8 cellular contexts compared by ENCODE assay signal in the genomic region with DNA sequence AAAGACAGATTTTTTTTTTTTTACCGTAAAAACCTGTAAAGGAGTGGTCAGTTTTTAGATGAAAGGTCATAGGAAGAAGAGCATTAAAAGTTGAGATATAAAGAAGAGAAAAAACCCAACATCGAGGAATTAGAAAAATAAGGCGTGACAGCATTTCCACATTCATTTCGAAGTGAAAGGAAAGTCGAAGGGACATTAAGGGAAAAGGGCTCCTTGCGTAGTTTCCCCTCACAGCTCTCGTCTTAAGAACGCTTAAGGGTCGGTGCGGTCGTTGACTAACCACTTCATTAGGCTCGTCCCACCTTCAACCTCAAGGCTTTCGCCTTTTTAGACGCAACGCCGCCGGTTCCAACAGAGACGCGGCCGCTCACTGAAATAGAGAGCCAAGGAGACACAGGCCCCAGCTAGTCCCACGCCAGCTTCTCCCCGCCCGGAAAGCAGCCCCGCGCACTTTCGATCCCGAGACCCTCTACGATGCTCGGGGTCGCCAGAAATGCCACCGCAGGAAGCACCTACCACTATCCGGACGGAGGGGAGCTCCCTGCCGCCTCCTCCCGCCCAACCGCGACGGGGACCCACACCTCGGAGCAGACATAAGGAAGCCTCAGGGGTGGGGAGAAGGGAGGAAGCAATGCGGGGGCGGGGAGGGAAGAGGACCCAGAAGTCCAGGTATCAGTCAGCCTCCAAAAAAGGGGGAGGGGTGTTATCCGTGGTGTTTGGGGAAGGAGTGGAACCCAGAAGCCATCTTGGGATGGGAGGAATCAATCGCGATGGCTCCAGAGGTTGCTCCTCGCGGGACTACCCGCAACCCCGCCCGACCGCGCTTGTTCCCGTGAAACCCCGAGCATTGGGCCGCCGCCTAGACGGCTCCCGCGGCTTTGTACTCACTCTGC. TPM values are rescaled to one million over a fixed set of nuclear protein-coding genes. Genes with fewer than 3 reads are reported as not detected.
DNase-seq lines count a peak whose midpoint lies in the region; ATAC-seq, FAIRE-seq and TF ChIP-seq lines count a peak whose summit lies in the region.

No MANE protein-coding gene starts in this region.

- H3K36me3 ChIP-seq in SJCRH30 (peaks cover 11% of the 10 kb centered on the region), tibial nerve (no peaks in the 10 kb centered on the region)

- peaks cover 20% of the 10 kb centered on the region for H3K36me3 Mint-ChIP-seq in activated naive CD8-positive, alpha-beta T cell treated with anti-CD3 and anti-CD28 coated beads for 36 hours
- H3K36me3 Mint-ChIP-seq in osteocyte (ENCODE audit: unreplicated experiment) = peaks cover 1% of the 10 kb centered on the region

- WGBS in tibial nerve, 2 donors = 0 to 1% methylated on average over 57 to 58 of the region's 58 CpGs

- intact Hi-C loops in Right ventricle myocardium inferior (cut with DNase I) = no loop called here

- FAIRE-seq in D721Med (lab: Jason Lieb, UNC) = no peak

- H3K27ac ChIP-seq in SJCRH30 (peak overlapping the region; percentile 93), tibial nerve (peak overlapping the region; percentile 92 to 100 (median 96))

- peak overlapping the region; percentile 100 for H3K27ac Mint-ChIP-seq in activated naive CD8-positive, alpha-beta T cell treated with anti-CD3 and anti-CD28 coated beads for 36 hours
- H3K27ac Mint-ChIP-seq in osteocyte (ENCODE audit: unreplicated experiment) = peak overlapping the region; percentile 100

- ATAC-seq in GM21390 (IDR thresholded peaks at IDR 0.05; ENCODE audit: unreplicated experiment) = peak; percentile 21
- ATAC-seq in Right ventricle myocardium inferior = peak; percentile 70

- TF ChIP-seq EP300 in tibial nerve (IDR thresholded peaks at IDR 0.05) = no peak

- TF ChIP-seq CTCF in D721Med (IDR thresholded peaks at IDR 0.05; ENCODE audit: insufficient read depth, missing control alignments) = no peak
- no peak for TF ChIP-seq CTCF in osteocyte (IDR thresholded peaks at IDR 0.05)
- TF ChIP-seq CTCF in tibial nerve (IDR thresholded peaks at IDR 0.05) = no peak

- H3K27me3 ChIP-seq in SJCRH30 (no peaks in the 10 kb centered on the region), tibial nerve (no peaks in the 10 kb centered on the region)

- peaks cover 42% of the 10 kb centered on the region for H3K4me1 Mint-ChIP-seq in activated naive CD8-positive, alpha-beta T cell treated with anti-CD3 and anti-CD28 coated beads for 36 hours
- peaks cover 46% of the 10 kb centered on the region for H3K4me1 Mint-ChIP-seq in osteocyte (ENCODE audit: unreplicated experiment)

- H3K9me3 ChIP-seq in SJCRH30 (replicated peaks) (no peaks in the 10 kb centered on the region), tibial nerve (no peaks in the 10 kb centered on the region)

- DNase-seq in D721Med (ENCODE audit: insufficient read length, low spot score) (peak; percentile 35), HUDEP-2 (lab: John Stamatoyannopoulos, UW; ENCODE audit: unreplicated experiment in 76 of 76) (peak in 42 of 76 experiments; percentile 8 to 80 (median 45)), SJCRH30 (peak; percentile 72 to 75), Right ventricle myocardium inferior (ENCODE audit: missing footprints) (peak; percentile 74), osteocyte (ENCODE audit: extremely low spot score, unreplicated experiment) (peak; percentile 88), tibial nerve (ENCODE audit: low spot score in 2 of 2) (peak; percentile 23 to 35)
- DNase-seq in activated naive CD8-positive, alpha-beta T cell treated with anti-CD3 and anti-CD28 coated beads for 36 hours = peak; percentile 67

- peak overlapping the region; percentile 98 for H3K4me3 Mint-ChIP-seq in activated naive CD8-positive, alpha-beta T cell treated with anti-CD3 and anti-CD28 coated beads for 36 hours
- H3K4me3 Mint-ChIP-seq in osteocyte (ENCODE audit: unreplicated experiment) = peak overlapping the region; percentile 98

- no peak for TF ChIP-seq POLR2A in tibial nerve (IDR thresholded peaks at IDR 0.05)

- no peaks in the 10 kb centered on the region for H3K27me3 Mint-ChIP-seq in activated naive CD8-positive, alpha-beta T cell treated with anti-CD3 and anti-CD28 coated beads for 36 hours
- H3K27me3 Mint-ChIP-seq in osteocyte (ENCODE audit: unreplicated experiment) = no peaks in the 10 kb centered on the region

- H3K4me1 ChIP-seq in SJCRH30 = no peaks in the 10 kb centered on the region
- peaks cover 0 to 48% (median 18%) of the 10 kb centered on the region in 4 donors for H3K4me1 ChIP-seq in tibial nerve

- no peaks in the 10 kb centered on the region for H3K9me3 Mint-ChIP-seq in activated naive CD8-positive, alpha-beta T cell treated with anti-CD3 and anti-CD28 coated beads for 36 hours
- no peaks in the 10 kb centered on the region for H3K9me3 Mint-ChIP-seq in osteocyte (ENCODE audit: unreplicated experiment)

- H3K4me3 ChIP-seq in SJCRH30 (peak overlapping the region; percentile 94), tibial nerve (peak overlapping the region; percentile 74 to 93 (median 90))

RNA-seq across cellular contexts. Expression of a gene that starts 0.6 kb away (rescaled TPM):
- total RNA-seq in SJCRH30 (2014; rRNA removed; shearing (Covaris generic)) = 50.0 and 51.2 TPM in 2 replicates
- 100 to 1,000 TPM; 102 to 104 TPM for total RNA-seq in activated naive CD8-positive, alpha-beta T cell treated with anti-CD3 and anti-CD28 coated beads for 36 hours
- total RNA-seq in Right ventricle myocardium inferior (27.7 TPM), osteocyte (78.8 and 79.0 TPM in 2 replicates), tibial nerve (10 to 100 TPM; 39.4 to 74.9 (median 43.5) TPM)

Comparison
In these comparisons a context has a peak if more than half of its experiments do, and no peak if none do; other contexts are left out.
1. Peak in every context shown above with its lines: DNase-seq, ATAC-seq, H3K4me3 ChIP-seq and H3K27ac ChIP-seq.
2. DNase-seq: peak in every context shown above with its lines; median percentile 88 in osteocyte; 74 in Right ventricle myocardium inferior; 74 in SJCRH30; 67 in activated naive CD8-positive, alpha-beta T cell treated with anti-CD3 and anti-CD28 coated beads for 36 hours; 45 in HUDEP-2; 35 in D721Med; 29 in tibial nerve.